In genomic region chr9:131098391-131099087, GRCh38 we compare ENCODE assay signal across 17 cellular contexts. TPM values are rescaled to one million over a fixed set of nuclear protein-coding genes. Genes with fewer than 3 reads are reported as not detected.
DNase-seq lines count a peak whose midpoint lies in the region; ATAC-seq and TF ChIP-seq lines count a peak whose summit lies in the region.
"Had no signal": no experiment of that assay in that cellular context is flagged by ENCODE, and none has a peak within 500 bp of the region (broad histone marks: within the 10 kb centered on the region; RNA-seq: fewer than 3 reads in every experiment).

No MANE protein-coding gene starts in this region.

- TF ChIP-seq CTCF in heart right ventricle (IDR thresholded peaks at IDR 0.05), result no peak
- TF ChIP-seq CTCF in endodermal cell (conservative IDR thresholded peaks at IDR 0.05), result no peak
- no peak for TF ChIP-seq CTCF in nephron progenitor cell (IDR thresholded peaks at IDR 0.05)
- no peak for TF ChIP-seq CTCF in testis (IDR thresholded peaks at IDR 0.05)

- intact Hi-C loops in heart right ventricle (cut with DNase I), result no loop called here
- intact Hi-C loops in Right ventricle myocardium superior (cut with DNase I), result no loop called here
- intact Hi-C loops in testis (cut with DNase I; ENCODE audit: low total_unique reads), result no loop called here

- H3K27me3 Mint-ChIP-seq in endodermal cell (ENCODE audit: insufficient read depth) (peaks cover 16% of the 10 kb centered on the region), nephron progenitor cell (ENCODE audit: low read depth, poor library complexity) (peaks cover 14% of the 10 kb centered on the region)

- ATAC-seq in heart right ventricle (peak in 3 of 8 donors; percentile 2 to 24 (median 6)), Right ventricle myocardium superior (ENCODE audit: poor library complexity) (no peak), GM19328 (IDR thresholded peaks at IDR 0.05; ENCODE audit: unreplicated experiment) (no peak)
- ATAC-seq: activated T-cell treated with anti-CD3 and anti-CD28 coated beads, Interleukin-2, amount 50 U/mL, for 72 hours; left colon; naive thymus-derived CD4-positive, alpha-beta T cell had no signal

- no peak for TF ChIP-seq POLR2A in testis (IDR thresholded peaks at IDR 0.05)

- H3K27ac Mint-ChIP-seq in endodermal cell (peak overlapping the region; percentile 87), nephron progenitor cell (peak overlapping the region; percentile 75)
- H3K27ac Mint-ChIP-seq: activated T-cell treated with anti-CD3 and anti-CD28 coated beads, Interleukin-2, amount 50 U/mL, for 72 hours had no signal

- peaks cover 20% of the 10 kb centered on the region for H3K4me1 Mint-ChIP-seq in endodermal cell
- peaks cover 56% of the 10 kb centered on the region for H3K4me1 Mint-ChIP-seq in nephron progenitor cell

- H3K27ac ChIP-seq in heart right ventricle (peak overlapping the region in 8 of 10 donors; percentile 6 to 86 (median 80)), endodermal cell (ENCODE audit: low read depth, low read length) (no peak overlapping the region), testis (no peak overlapping the region)
- H3K27ac ChIP-seq: stomach had no signal

- H3K9ac ChIP-seq in endodermal cell (ENCODE audit: extremely low read depth, low read length, poor library complexity, severe bottlenecking), result peak overlapping the region; percentile 23

- peak overlapping the region in 9 of 10 donors; percentile 47 to 83 (median 66) for H3K4me3 ChIP-seq in heart right ventricle
- no peak overlapping the region for H3K4me3 ChIP-seq in endodermal cell (ENCODE audit: low read length)
- H3K4me3 ChIP-seq in testis, result no peak overlapping the region

- 71 to 77% methylated on average over 13 of the region's 13 CpGs for WGBS in heart right ventricle, 2 donors
- 80 to 85% methylated on average over 5 to 13 of the region's 13 CpGs for WGBS in endodermal cell (ENCODE audit: insufficient coverage in 1 of 2, insufficient read length in 1 of 2), 2 experiments
- 56 to 69% methylated on average over 12 of the region's 13 CpGs for WGBS in testis, 2 donors

- peak overlapping the region; percentile 10 for H3K4me3 Mint-ChIP-seq in endodermal cell
- H3K4me3 Mint-ChIP-seq in nephron progenitor cell, result peak overlapping the region; percentile 82

- H3K4me1 ChIP-seq in heart right ventricle, result peaks cover 9 to 75% (median 36%) of the 10 kb centered on the region in 9 donors
- peaks cover 20% of the 10 kb centered on the region for H3K4me1 ChIP-seq in endodermal cell (ENCODE audit: control insufficient read depth, insufficient read depth, low read length)
- peaks cover 53% of the 10 kb centered on the region for H3K4me1 ChIP-seq in testis

- H3K36me3 ChIP-seq in heart right ventricle (no peaks in the 10 kb centered on the region), endodermal cell (ENCODE audit: control insufficient read depth, insufficient read depth, low read length) (no peaks in the 10 kb centered on the region), testis (ENCODE audit: low read depth, missing control alignments) (no peaks in the 10 kb centered on the region)
- H3K36me3 ChIP-seq: stomach had no signal

- H3K27me3 ChIP-seq in heart right ventricle (peaks cover 0 to 47% (median 37%) of the 10 kb centered on the region in 7 donors), endodermal cell (ENCODE audit: control insufficient read depth, insufficient read depth, low read length, poor library complexity, severe bottlenecking) (no peaks in the 10 kb centered on the region), testis (no peaks in the 10 kb centered on the region)

- H3K9me3 Mint-ChIP-seq in endodermal cell (no peaks in the 10 kb centered on the region), nephron progenitor cell (no peaks in the 10 kb centered on the region)
- H3K9me3 Mint-ChIP-seq: activated T-cell treated with anti-CD3 and anti-CD28 coated beads, Interleukin-2, amount 50 U/mL, for 72 hours; naive thymus-derived CD4-positive, alpha-beta T cell had no signal

- DNase-seq in heart right ventricle (peak; percentile 27 to 54), Right ventricle myocardium superior (no peak), endodermal cell (no peak), nephron progenitor cell (peak; percentile 31), testis (no peak), NCI-H1048 (lab: John Stamatoyannopoulos, UW) (no peak)
- no peak for DNase-seq in stimulated activated naive CD4-positive, alpha-beta T cell treated with Interleukin-2 at 50 U/mL for 16 hours (lab: John Stamatoyannopoulos, UW)
- DNase-seq: activated CD4-positive, alpha-beta T cell treated with anti-CD3 and anti-CD28 coated beads for 4 hours; activated T-cell treated with anti-CD3 and anti-CD28 coated beads, Interleukin-2, amount 50 U/mL, for 72 hours; effector CD8-positive, alpha-beta T cell; foreskin melanocyte; left colon; naive thymus-derived CD4-positive, alpha-beta T cell; NCI-H1417; stomach; T-helper 1 cell had no signal

- H3K36me3 Mint-ChIP-seq in endodermal cell (ENCODE audit: low read depth) (peaks cover 4% of the 10 kb centered on the region), nephron progenitor cell (ENCODE audit: low read depth) (no peaks in the 10 kb centered on the region)
- H3K36me3 Mint-ChIP-seq: naive thymus-derived CD4-positive, alpha-beta T cell had no signal

- H3K9me3 ChIP-seq in heart right ventricle (no peaks in the 10 kb centered on the region), endodermal cell (ENCODE audit: control insufficient read depth, low read length) (no peaks in the 10 kb centered on the region), testis (no peaks in the 10 kb centered on the region)
- H3K9me3 ChIP-seq: stomach had no signal

RNA-seq across cellular contexts. Expression of gene AIF1L, which starts 2.2 kb away (rescaled TPM):
- total RNA-seq in heart right ventricle (10 to 100 TPM in 8 of 10 donors, 1 to 10 TPM in 2; 9.6 to 93.2 (median 14.8) TPM), Right ventricle myocardium superior (22.8 TPM), endodermal cell (100 to 1,000 TPM in 1 of 2 donors, 10 to 100 TPM in 1; 93.4 to 117 TPM), testis (10 to 100 TPM in 1 of 2 donors, 1 to 10 TPM in 1; 8.3 to 14.9 TPM)
- polyA plus RNA-seq in heart right ventricle (10 to 100 TPM; 15.3 to 25.2 TPM), testis (ENCODE audit: insufficient read depth, low read depth, low replicate concordance) (24.6 TPM)
- polyA plus RNA-seq in endodermal cell (2013, experiment 1 of 2), result 77.0 TPM
- 73.0 TPM for polyA plus RNA-seq in endodermal cell (2013, experiment 2 of 2)

RNA-seq across cellular contexts. Expression of gene NUP214, which starts 26.8 kb away (rescaled TPM):
- total RNA-seq in heart right ventricle (10 to 100 TPM; 17.8 to 27.1 (median 23.6) TPM), Right ventricle myocardium superior (22.4 TPM), endodermal cell (10 to 100 TPM; 56.7 to 59.9 TPM), testis (100 to 1,000 TPM; 190 to 250 TPM)
- polyA plus RNA-seq in heart right ventricle (10 to 100 TPM; 13.8 to 21.5 TPM), testis (ENCODE audit: insufficient read depth, low read depth, low replicate concordance) (237 TPM)
- 27.4 TPM for polyA plus RNA-seq in endodermal cell (2013, experiment 1 of 2)
- polyA plus RNA-seq in endodermal cell (2013, experiment 2 of 2), result 25.6 TPM

Comparison
In these comparisons a context has a peak if more than half of its experiments do, and no peak if none do; other contexts are left out.
1. DNase-seq: peak in heart right ventricle (2 of 2) and nephron progenitor cell (single experiment); none in Right ventricle myocardium superior (single experiment), endodermal cell (single experiment), stimulated activated naive CD4-positive, alpha-beta T cell treated with Interleukin-2 at 50 U/mL for 16 hours (single experiment), testis (single experiment) and NCI-H1048 (single experiment).
2. H3K27ac ChIP-seq: peak in heart right ventricle (8 of 10); none in endodermal cell (single experiment) and testis (0 of 2).
3. H3K4me3 ChIP-seq: peak in heart right ventricle (9 of 10); none in endodermal cell (single experiment) and testis (0 of 2).